Comparison of ENCODE assay signal across 12 cellular contexts in the genomic region with DNA sequence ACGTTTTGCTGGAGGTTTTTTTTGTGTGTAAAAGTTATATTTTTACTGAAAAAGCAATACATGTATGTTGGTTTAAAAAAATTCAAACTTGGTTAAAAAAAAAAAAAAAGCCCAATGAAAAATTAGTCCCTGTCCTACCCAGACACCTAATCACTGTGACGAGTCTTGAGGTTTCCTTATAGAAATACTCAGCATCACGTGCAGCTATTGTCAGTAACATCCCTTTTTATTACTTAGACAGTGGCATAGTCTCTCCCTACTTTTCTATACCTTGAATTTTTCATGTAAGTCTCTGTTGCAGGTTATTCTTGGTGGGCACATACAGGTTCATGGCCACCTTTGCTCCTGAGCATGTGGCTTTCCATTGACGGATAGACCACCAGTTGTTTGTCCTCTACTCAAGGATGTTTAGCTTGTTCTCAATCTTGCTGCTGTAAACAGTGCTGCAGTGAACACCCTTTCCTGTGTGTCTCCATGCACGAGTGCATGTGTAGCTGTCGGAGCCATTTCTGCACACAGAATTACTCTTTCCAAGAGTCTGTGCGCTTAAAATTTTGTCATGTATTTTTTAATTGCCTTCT.
DNase-seq lines count a peak whose midpoint lies in the region; ATAC-seq and TF ChIP-seq lines count a peak whose summit lies in the region.
"Had no signal": no experiment of that assay in that cellular context is flagged by ENCODE, and none has a peak within 500 bp of the region (broad histone marks: within the 10 kb centered on the region; RNA-seq: fewer than 3 reads in every experiment).

No MANE protein-coding gene starts in this region.

- no peaks in the 10 kb centered on the region for H3K9me3 Mint-ChIP-seq in CD4-positive, CD25-positive, alpha-beta regulatory T cell
- no peaks in the 10 kb centered on the region for H3K9me3 Mint-ChIP-seq in osteocyte (ENCODE audit: unreplicated experiment)
- H3K9me3 Mint-ChIP-seq in activated CD8-positive, alpha-beta T cell treated with anti-CD3 and anti-CD28 coated beads for 36 hours: no peaks in the 10 kb centered on the region
- H3K9me3 Mint-ChIP-seq: dendritic cell treated with granulocyte-macrophage colony-stimulating factor and Interleukin-4, amounts not matched to agents 40 ng/mL and 50 ng/mL, for 4 days had no signal

- H3K27ac Mint-ChIP-seq in CD4-positive, CD25-positive, alpha-beta regulatory T cell: peak overlapping the region; percentile 42 to 89 (median 60)
- peak overlapping the region; percentile 51 for H3K27ac Mint-ChIP-seq in osteocyte (ENCODE audit: unreplicated experiment)
- no peak overlapping the region for H3K27ac Mint-ChIP-seq in activated CD8-positive, alpha-beta T cell treated with anti-CD3 and anti-CD28 coated beads for 36 hours

- H3K27me3 ChIP-seq in CD4-positive, CD25-positive, alpha-beta regulatory T cell (ENCODE audit: control insufficient read depth, insufficient read depth, low read length): no peaks in the 10 kb centered on the region
- no peaks in the 10 kb centered on the region for H3K27me3 ChIP-seq in ascending aorta

- H3K4me3 Mint-ChIP-seq in CD4-positive, CD25-positive, alpha-beta regulatory T cell: peak overlapping the region in 2 of 4 donors; percentile 35 to 39
- H3K4me3 Mint-ChIP-seq in osteocyte (ENCODE audit: unreplicated experiment): no peak overlapping the region
- no peak overlapping the region for H3K4me3 Mint-ChIP-seq in activated CD8-positive, alpha-beta T cell treated with anti-CD3 and anti-CD28 coated beads for 36 hours
- H3K4me3 Mint-ChIP-seq: dendritic cell treated with granulocyte-macrophage colony-stimulating factor and Interleukin-4, amounts not matched to agents 40 ng/mL and 50 ng/mL, for 4 days had no signal

- H3K4me1 ChIP-seq in CD4-positive, CD25-positive, alpha-beta regulatory T cell (ENCODE audit: control insufficient read depth, insufficient read depth, low read length, poor library complexity, severe bottlenecking): peaks cover 62% of the 10 kb centered on the region
- peaks cover 49 to 96% of the 10 kb centered on the region in 2 donors for H3K4me1 ChIP-seq in ascending aorta

- CTCF ChIA-PET in activated CD8-positive, alpha-beta T cell treated with anti-CD3 and anti-CD28 coated beads for 36 hours (lab: Charles Lee): interaction anchor here (1.2 kb wide), 1 partner anchor 32 kb away, joined by 3 read pairs; no protein-coding TSS in a partner anchor

- H3K36me3 Mint-ChIP-seq in CD4-positive, CD25-positive, alpha-beta regulatory T cell: peaks cover 16% of the 10 kb centered on the region
- peaks cover 2% of the 10 kb centered on the region for H3K36me3 Mint-ChIP-seq in osteocyte (ENCODE audit: unreplicated experiment)
- no peaks in the 10 kb centered on the region for H3K36me3 Mint-ChIP-seq in activated CD8-positive, alpha-beta T cell treated with anti-CD3 and anti-CD28 coated beads for 36 hours (ENCODE audit: low read depth)

- POLR2A ChIA-PET in activated CD8-positive, alpha-beta T cell treated with anti-CD3 and anti-CD28 coated beads for 36 hours (lab: Charles Lee): no interaction called here

- H3K4me3 ChIP-seq in CD4-positive, CD25-positive, alpha-beta regulatory T cell (ENCODE audit: low read depth, low read length): no peak overlapping the region
- no peak overlapping the region for H3K4me3 ChIP-seq in ascending aorta

- no peaks in the 10 kb centered on the region for H3K9me3 ChIP-seq in CD4-positive, CD25-positive, alpha-beta regulatory T cell (ENCODE audit: control insufficient read depth in 2 of 2, low read length in 2 of 2)
- no peaks in the 10 kb centered on the region for H3K9me3 ChIP-seq in ascending aorta

- no peak for ATAC-seq in CD4-positive, CD25-positive, alpha-beta regulatory T cell (ENCODE audit: low read depth in 2 of 2)
- ATAC-seq in activated CD8-positive, alpha-beta T cell treated with anti-CD3 and anti-CD28 coated beads for 36 hours: no peak

- TF ChIP-seq CTCF in ascending aorta (IDR thresholded peaks at IDR 0.05) (no peak), osteocyte (IDR thresholded peaks at IDR 0.05) (no peak)
- no peak for TF ChIP-seq CTCF in activated CD8-positive, alpha-beta T cell treated with anti-CD3 and anti-CD28 coated beads for 36 hours (IDR thresholded peaks at IDR 0.05)

- peaks cover 27 to 88% (median 62%) of the 10 kb centered on the region in 4 donors for H3K4me1 Mint-ChIP-seq in CD4-positive, CD25-positive, alpha-beta regulatory T cell
- peaks cover 91% of the 10 kb centered on the region for H3K4me1 Mint-ChIP-seq in osteocyte (ENCODE audit: unreplicated experiment)
- peaks cover 53% of the 10 kb centered on the region for H3K4me1 Mint-ChIP-seq in activated CD8-positive, alpha-beta T cell treated with anti-CD3 and anti-CD28 coated beads for 36 hours (ENCODE audit: low read depth)

- H3K27ac ChIP-seq in CD4-positive, CD25-positive, alpha-beta regulatory T cell (ENCODE audit: insufficient read depth, low read length, poor library complexity, severe bottlenecking): no peak overlapping the region
- peak overlapping the region; percentile 42 to 92 for H3K27ac ChIP-seq in ascending aorta

- intact Hi-C loops in ascending aorta (cut with DNase I): no loop called here
- intact Hi-C loops in activated CD8-positive, alpha-beta T cell treated with anti-CD3 and anti-CD28 coated beads for 36 hours (cut with micrococcal nuclease): no loop called here

- no peaks in the 10 kb centered on the region for H3K36me3 ChIP-seq in CD4-positive, CD25-positive, alpha-beta regulatory T cell (ENCODE audit: control insufficient read depth, insufficient read depth, low read length)
- H3K36me3 ChIP-seq in ascending aorta: peaks cover 3 to 10% of the 10 kb centered on the region in 2 donors

- no peak for DNase-seq in CD4-positive, CD25-positive, alpha-beta regulatory T cell
- DNase-seq in NCI-H1417 (lab: John Stamatoyannopoulos, UW) (peak in 2 of 3 experiments; percentile 84 to 92), ascending aorta (ENCODE audit: low spot score in 2 of 2) (no peak), osteocyte (ENCODE audit: extremely low spot score, unreplicated experiment) (no peak), Kasumi-1 (lab: John Stamatoyannopoulos, UW) (no peak), T1000 (lab: John Stamatoyannopoulos, UW) (no peak)
- DNase-seq in activated CD8-positive, alpha-beta T cell treated with anti-CD3 and anti-CD28 coated beads for 36 hours: no peak
- DNase-seq in stimulated activated CD4-positive, alpha-beta T cell treated with anti-CD3 and anti-CD28 coated beads, Interleukin-12 subunit alpha, Interleukin-12 subunit beta, amount 100 ng/mL, for 4 hours: no peak
- DNase-seq: activated T-cell treated with anti-CD3 and anti-CD28 coated beads for 4 hours, midbrain, SIG-M5 had no signal

- no peaks in the 10 kb centered on the region for H3K27me3 Mint-ChIP-seq in CD4-positive, CD25-positive, alpha-beta regulatory T cell
- no peaks in the 10 kb centered on the region for H3K27me3 Mint-ChIP-seq in osteocyte (ENCODE audit: unreplicated experiment)
- H3K27me3 Mint-ChIP-seq in activated CD8-positive, alpha-beta T cell treated with anti-CD3 and anti-CD28 coated beads for 36 hours: no peaks in the 10 kb centered on the region
- H3K27me3 Mint-ChIP-seq: dendritic cell treated with granulocyte-macrophage colony-stimulating factor and Interleukin-4, amounts not matched to agents 40 ng/mL and 50 ng/mL, for 4 days had no signal

Comparison
In these comparisons a context has a peak if more than half of its experiments do, and no peak if none do; other contexts are left out.
1. DNase-seq: peak in NCI-H1417 (2 of 3); none in CD4-positive, CD25-positive, alpha-beta regulatory T cell (0 of 3), ascending aorta (0 of 2), osteocyte (single experiment), activated CD8-positive, alpha-beta T cell treated with anti-CD3 and anti-CD28 coated beads for 36 hours (single experiment), Kasumi-1 (0 of 2), T1000 (single experiment) and stimulated activated CD4-positive, alpha-beta T cell treated with anti-CD3 and anti-CD28 coated beads, Interleukin-12 subunit alpha, Interleukin-12 subunit beta, amount 100 ng/mL, for 4 hours (single experiment).